In genomic region chr7:131010714-131011436, GRCh38 we compare ENCODE assay signal across 9 cellular contexts.
DNase-seq lines count a peak whose midpoint lies in the region; ATAC-seq and TF ChIP-seq lines count a peak whose summit lies in the region.
"Had no signal": no experiment of that assay in that cellular context is flagged by ENCODE, and none has a peak within 500 bp of the region (broad histone marks: within the 10 kb centered on the region; RNA-seq: fewer than 3 reads in every experiment).

No MANE protein-coding gene starts in this region.

- peak overlapping the region; percentile 63 for H3K4me3 Mint-ChIP-seq in activated CD8-positive, alpha-beta memory T cell treated with anti-CD3 and anti-CD28 coated beads, Interleukin-2, amount 10 ng/mL, durations not matched to agents 7 days and 5 days
- H3K4me3 Mint-ChIP-seq in H9 = no peak overlapping the region

- no peak overlapping the region for H3K14ac ChIP-seq in H9 (ENCODE audit: insufficient read depth, low read length)

- H3K23me2 ChIP-seq in H9 (ENCODE audit: insufficient read length, low read depth, low read length, poor library complexity, severe bottlenecking) = no peaks in the 10 kb centered on the region

- no peaks in the 10 kb centered on the region for H4K20me1 ChIP-seq in H9 (ENCODE audit: control insufficient read depth, insufficient read depth, insufficient read length)

- H3K18ac ChIP-seq in H9 (ENCODE audit: insufficient read length, low read depth, low read length) = no peak overlapping the region

- no peak overlapping the region for H3K9ac ChIP-seq in H9 (ENCODE audit: extremely low read depth, insufficient read length, low read length)

- TF ChIP-seq CTCF in suprapubic skin (IDR thresholded peaks at IDR 0.05) = no peak
- no peak for TF ChIP-seq CTCF in H9 (conservative IDR thresholded peaks at IDR 0.05)

- no peaks in the 10 kb centered on the region for H3K36me3 ChIP-seq in suprapubic skin

- CTCF ChIA-PET in activated CD8-positive, alpha-beta memory T cell treated with anti-CD3 and anti-CD28 coated beads, Interleukin-2, amount 10 ng/mL, durations not matched to agents 7 days and 5 days (lab: Charles Lee) = interaction anchor here (0.6 to 3.9 kb wide), 6 partner anchors 10 to 114 kb away, joined by 3 to 53 read pairs (median 6); no protein-coding TSS in a partner anchor

- H2BK120ac ChIP-seq in H9 (ENCODE audit: low read depth, low read length, poor library complexity, severe bottlenecking) = no peak overlapping the region

- no peak overlapping the region for H4K5ac ChIP-seq in H9 (ENCODE audit: insufficient read length, low read depth, low read length)

- H3K4me1 Mint-ChIP-seq in activated CD8-positive, alpha-beta memory T cell treated with anti-CD3 and anti-CD28 coated beads, Interleukin-2, amount 10 ng/mL, durations not matched to agents 7 days and 5 days = peaks cover 82% of the 10 kb centered on the region
- peaks cover 18 to 22% of the 10 kb centered on the region in 2 experiments for H3K4me1 Mint-ChIP-seq in H9

- H3K79me1 ChIP-seq in H9 (ENCODE audit: insufficient read depth, low read depth, low read length, poor library complexity, severe bottlenecking) = no peaks in the 10 kb centered on the region

- H3K23ac ChIP-seq in H9 (ENCODE audit: insufficient read length, low read depth, low read length) = no peak overlapping the region

- H3K4ac ChIP-seq in H9 (ENCODE audit: low read depth, low read length) = no peak overlapping the region

- peaks cover 1% of the 10 kb centered on the region for H3K36me3 Mint-ChIP-seq in activated CD8-positive, alpha-beta memory T cell treated with anti-CD3 and anti-CD28 coated beads, Interleukin-2, amount 10 ng/mL, durations not matched to agents 7 days and 5 days
- H3K36me3 Mint-ChIP-seq in H9 (ENCODE audit: insufficient read depth in 1 of 3, low read depth in 3 of 3) = no peaks in the 10 kb centered on the region

- H2BK15ac ChIP-seq in H9 (ENCODE audit: low read depth, low read length) = no peak overlapping the region

- no peak overlapping the region for H2AFZ ChIP-seq in H9 (ENCODE audit: low read length)

- H3K9me3 Mint-ChIP-seq in activated CD8-positive, alpha-beta memory T cell treated with anti-CD3 and anti-CD28 coated beads, Interleukin-2, amount 10 ng/mL, durations not matched to agents 7 days and 5 days (ENCODE audit: low read depth) = no peaks in the 10 kb centered on the region
- H3K9me3 Mint-ChIP-seq in H9 = no peaks in the 10 kb centered on the region

- H2AK5ac ChIP-seq in H9 (ENCODE audit: insufficient read length, low read length) = no peak overlapping the region

- peak overlapping the region; percentile 93 for H3K27ac Mint-ChIP-seq in activated CD8-positive, alpha-beta memory T cell treated with anti-CD3 and anti-CD28 coated beads, Interleukin-2, amount 10 ng/mL, durations not matched to agents 7 days and 5 days
- H3K27ac Mint-ChIP-seq in H9 = 0 out of 7 replicates have a peak overlapping the region, but pooled peaks of 1 of the 3 experiments have one; percentile 34

- H2BK5ac ChIP-seq in H9 (ENCODE audit: insufficient read length, low read length) = no peak overlapping the region

- ATAC-seq in activated CD8-positive, alpha-beta memory T cell treated with anti-CD3 and anti-CD28 coated beads, Interleukin-2, amount 10 ng/mL, durations not matched to agents 7 days and 5 days = peak; percentile 55

- H3K27me3 Mint-ChIP-seq in activated CD8-positive, alpha-beta memory T cell treated with anti-CD3 and anti-CD28 coated beads, Interleukin-2, amount 10 ng/mL, durations not matched to agents 7 days and 5 days = no peaks in the 10 kb centered on the region
- no peaks in the 10 kb centered on the region for H3K27me3 Mint-ChIP-seq in H9 (ENCODE audit: low read depth)

- H3K27ac ChIP-seq in suprapubic skin = peak overlapping the region; percentile 73
- no peak overlapping the region for H3K27ac ChIP-seq in H9 (ENCODE audit: insufficient read length, low read depth, low read length)

- peak overlapping the region; percentile 10 for H3K4me3 ChIP-seq in suprapubic skin

- DNase-seq in activated CD8-positive, alpha-beta memory T cell treated with anti-CD3 and anti-CD28 coated beads, Interleukin-2, amount 10 ng/mL, durations not matched to agents 7 days and 5 days = no peak
- DNase-seq in activated CD8-positive, alpha-beta memory T cell treated with anti-CD3 and anti-CD28 coated beads, Interleukin-2, amount 50 U/mL, for 4 hours = no peak
- DNase-seq in SKM-1 (lab: John Stamatoyannopoulos, UW; ENCODE audit: unreplicated experiment) (peak; percentile 30), fibroblast of peridontal ligament (ENCODE audit: extremely low read depth) (peak; percentile 84), suprapubic skin (ENCODE audit: low spot score in 2 of 2) (no peak), H9 (no peak), NCI-H774 (lab: John Stamatoyannopoulos, UW) (no peak)
- no peak for DNase-seq in activated effector memory CD4-positive, alpha-beta T cell treated with anti-CD3 and anti-CD28 coated beads, Interleukin-2, amount 50 U/mL, for 16 hours
- DNase-seq: T-helper 9 cell had no signal

- no peak overlapping the region for H3T11ph ChIP-seq in H9 (ENCODE audit: low read length)

- H4K8ac ChIP-seq in H9 (replicated peaks; ENCODE audit: insufficient read length, low read depth, low read length) = no peak overlapping the region

- H3K79me2 ChIP-seq in H9 (ENCODE audit: insufficient read depth, low read length) = no peaks in the 10 kb centered on the region

- no peak overlapping the region for H2BK20ac ChIP-seq in H9 (ENCODE audit: low read depth, low read length, poor library complexity, severe bottlenecking)

- no peak overlapping the region for H3K4me2 ChIP-seq in H9 (ENCODE audit: insufficient read depth, insufficient read length, low read length)

- no peak for TF ChIP-seq POLR2A in suprapubic skin (IDR thresholded peaks at IDR 0.05)

- no peak overlapping the region for H2BK12ac ChIP-seq in H9 (ENCODE audit: insufficient read length, low read depth, low read length)

- WGBS in suprapubic skin = 57% methylated on average over 6 of the region's 6 CpGs
- no CpG with 5 or more reads among the region's 6 CpGs for WGBS in H9 (ENCODE audit: extremely low coverage, insufficient read length, low lambda C conversion rate)

- no peak overlapping the region for H3K56ac ChIP-seq in H9 (ENCODE audit: insufficient read length, low read depth, low read length)

- no peak overlapping the region for H4K91ac ChIP-seq in H9 (ENCODE audit: insufficient read length, low read depth, low read length)

- TF ChIP-seq EP300 in suprapubic skin (IDR thresholded peaks at IDR 0.05) = no peak

- H3K4me1 ChIP-seq in suprapubic skin (peaks cover 88% of the 10 kb centered on the region), H9 (ENCODE audit: insufficient read depth, low read length) (peaks cover 3% of the 10 kb centered on the region; the same call in 1 of the 2 replicates)

- H3K9me3 ChIP-seq in suprapubic skin = no peaks in the 10 kb centered on the region
- H3K9me3 ChIP-seq in H9 (ENCODE audit: control insufficient read depth, low read depth, low read length) = no peaks in the 10 kb centered on the region

- H3K27me3 ChIP-seq in suprapubic skin (no peaks in the 10 kb centered on the region), H9 (ENCODE audit: insufficient read depth, low read length) (no peaks in the 10 kb centered on the region)

Comparison
In these comparisons a context has a peak if more than half of its experiments do, and no peak if none do; other contexts are left out.
1. DNase-seq: peak in SKM-1 (single experiment) and fibroblast of peridontal ligament (single experiment); none in activated CD8-positive, alpha-beta memory T cell treated with anti-CD3 and anti-CD28 coated beads, Interleukin-2, amount 10 ng/mL, durations not matched to agents 7 days and 5 days (single experiment), activated CD8-positive, alpha-beta memory T cell treated with anti-CD3 and anti-CD28 coated beads, Interleukin-2, amount 50 U/mL, for 4 hours (single experiment), suprapubic skin (0 of 2), H9 (single experiment), activated effector memory CD4-positive, alpha-beta T cell treated with anti-CD3 and anti-CD28 coated beads, Interleukin-2, amount 50 U/mL, for 16 hours (single experiment) and NCI-H774 (single experiment).